In the genomic region with DNA sequence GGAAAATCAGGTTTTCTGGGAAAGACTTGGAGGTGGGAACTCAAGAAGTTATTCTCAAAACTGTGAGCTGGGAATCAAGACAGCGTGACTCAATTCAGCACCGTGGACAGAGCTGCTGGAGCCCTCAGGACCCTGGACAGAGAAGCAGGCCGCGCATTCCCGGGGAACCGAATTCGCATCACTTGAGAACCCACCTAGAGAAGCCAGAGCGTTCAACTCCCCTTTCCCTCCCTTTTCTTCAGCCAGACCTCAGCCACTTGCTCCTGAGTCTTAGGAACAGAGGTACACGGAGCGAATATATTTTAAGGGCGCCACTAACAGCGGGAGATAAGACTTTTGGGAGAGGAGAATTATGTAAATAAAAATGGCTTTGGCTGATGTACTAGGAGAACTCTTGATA, we compare ENCODE assay signal across 9 cellular contexts. TPM values are rescaled to one million over a fixed set of nuclear protein-coding genes. Genes with fewer than 3 reads are reported as not detected.
A peak's percentile ranks its signal among the peaks of the same experiment; 100 is the strongest.
DNase-seq lines count a peak whose midpoint lies in the region; ATAC-seq and TF ChIP-seq lines count a peak whose summit lies in the region.
"Had no signal": no experiment of that assay in that cellular context is flagged by ENCODE, and none has a peak within 500 bp of the region (broad histone marks: within the 10 kb centered on the region; RNA-seq: fewer than 3 reads in every experiment).

No MANE protein-coding gene starts in this region.

- intact Hi-C loops in activated CD4-positive, alpha-beta T cell treated with anti-CD3 and anti-CD28 coated beads, Interleukin-2, amount 10 ng/mL, durations not matched to agents 24 days and 14 days (cut with micrococcal nuclease), result no loop called here

- H3K4me3 Mint-ChIP-seq in IgD-negative memory B cell, result peak overlapping the region in 3 of 4 donors; percentile 37 to 65 (median 64)
- peak overlapping the region; percentile 48 for H3K4me3 Mint-ChIP-seq in activated CD4-positive, alpha-beta T cell treated with anti-CD3 and anti-CD28 coated beads, Interleukin-2, amount 10 ng/mL, durations not matched to agents 24 days and 14 days

- H3K4me3 ChIP-seq in liver (ENCODE audit: low read depth in 1 of 3, low read length in 3 of 3), result no peak overlapping the region

- no peaks in the 10 kb centered on the region for H3K36me3 Mint-ChIP-seq in IgD-negative memory B cell
- peaks cover 1% of the 10 kb centered on the region for H3K36me3 Mint-ChIP-seq in activated CD4-positive, alpha-beta T cell treated with anti-CD3 and anti-CD28 coated beads, Interleukin-2, amount 10 ng/mL, durations not matched to agents 24 days and 14 days (ENCODE audit: low read depth)

- H3K27me3 ChIP-seq in liver (ENCODE audit: control insufficient read depth in 4 of 4, insufficient read depth in 4 of 4, low read length in 3 of 4), result peaks cover 3 to 16% (median 10%) of the 10 kb centered on the region in 4 donors

- WGBS in liver, result 4% methylated on average over 12 of the region's 12 CpGs

- no peak for ATAC-seq in GM21737 (IDR thresholded peaks at IDR 0.05; ENCODE audit: unreplicated experiment)

- no peak for TF ChIP-seq CTCF in liver (IDR thresholded peaks at IDR 0.05; ENCODE audit: low read depth, low read length, missing input control)

- H3K9me3 ChIP-seq in liver (ENCODE audit: control insufficient read depth in 4 of 4, low read length in 3 of 4), result no peaks in the 10 kb centered on the region
- H3K9me3 ChIP-seq: neutrophil had no signal

- peak overlapping the region in 2 of 3 donors; percentile 78 to 81 for H3K27ac Mint-ChIP-seq in IgD-negative memory B cell
- H3K27ac Mint-ChIP-seq in activated CD4-positive, alpha-beta T cell treated with anti-CD3 and anti-CD28 coated beads, Interleukin-2, amount 10 ng/mL, durations not matched to agents 24 days and 14 days, result no peak overlapping the region

- DNase-seq in AG08396 (ENCODE audit: low spot score) (peak; percentile 86), dedifferentiated amniotic fluid mesenchymal stem cell (ENCODE audit: extremely low spot score) (peak; percentile 69), NCI-H1092 treated with DMSO at 0.1 percent for 48 hours (lab: John Stamatoyannopoulos, UW) (no peak)
- peak; percentile 95 for DNase-seq in activated CD4-positive, alpha-beta T cell treated with anti-CD3 and anti-CD28 coated beads, Interleukin-2, amount 10 ng/mL, durations not matched to agents 24 days and 14 days
- peak; percentile 55 to 78 (median 57) for DNase-seq in stimulated activated CD4-positive, alpha-beta T cell treated with anti-CD3 and anti-CD28 coated beads, TNF-alpha, amount 100 ng/mL, for 1 hour (ENCODE audit: low read depth in 3 of 3, low spot score in 1 of 3)

- H3K9ac ChIP-seq in liver (ENCODE audit: low read depth in 1 of 2, low read length in 2 of 2), result no peak overlapping the region

- peaks cover 0 to 5% (median 0%) of the 10 kb centered on the region in 4 donors for H3K4me1 ChIP-seq in liver (ENCODE audit: control insufficient read depth in 4 of 4, insufficient read depth in 4 of 4, low read length in 3 of 4)

- peaks cover 7 to 11% (median 8%) of the 10 kb centered on the region in 3 donors for H3K4me1 Mint-ChIP-seq in IgD-negative memory B cell
- H3K4me1 Mint-ChIP-seq in activated CD4-positive, alpha-beta T cell treated with anti-CD3 and anti-CD28 coated beads, Interleukin-2, amount 10 ng/mL, durations not matched to agents 24 days and 14 days, result peaks cover 20% of the 10 kb centered on the region

- peaks cover 0 to 4% (median 0%) of the 10 kb centered on the region in 3 donors for H3K9me3 Mint-ChIP-seq in IgD-negative memory B cell
- peaks cover 3% of the 10 kb centered on the region for H3K9me3 Mint-ChIP-seq in activated CD4-positive, alpha-beta T cell treated with anti-CD3 and anti-CD28 coated beads, Interleukin-2, amount 10 ng/mL, durations not matched to agents 24 days and 14 days

- peaks cover 44% of the 10 kb centered on the region for H3K27me3 Mint-ChIP-seq in IgD-negative memory B cell
- H3K27me3 Mint-ChIP-seq in activated CD4-positive, alpha-beta T cell treated with anti-CD3 and anti-CD28 coated beads, Interleukin-2, amount 10 ng/mL, durations not matched to agents 24 days and 14 days, result peaks cover 57% of the 10 kb centered on the region

- TF ChIP-seq RAD21 in liver (IDR thresholded peaks at IDR 0.05), result no peak

- no peaks in the 10 kb centered on the region for H3K36me3 ChIP-seq in liver (ENCODE audit: control insufficient read depth in 4 of 4, insufficient read depth in 3 of 4, low read depth in 1 of 4, low read length in 3 of 4)
- H3K36me3 ChIP-seq: neutrophil had no signal

- H3K27ac ChIP-seq in liver (ENCODE audit: low read depth in 1 of 2, low read length in 2 of 2), result no peak overlapping the region
- H3K27ac ChIP-seq: neutrophil had no signal

TF ChIP-seq in liver, 16 proteins besides CTCF, POLR2A, EP300 and RAD21 (continues in another document):
- TF ChIP-seq, protein P1, sequence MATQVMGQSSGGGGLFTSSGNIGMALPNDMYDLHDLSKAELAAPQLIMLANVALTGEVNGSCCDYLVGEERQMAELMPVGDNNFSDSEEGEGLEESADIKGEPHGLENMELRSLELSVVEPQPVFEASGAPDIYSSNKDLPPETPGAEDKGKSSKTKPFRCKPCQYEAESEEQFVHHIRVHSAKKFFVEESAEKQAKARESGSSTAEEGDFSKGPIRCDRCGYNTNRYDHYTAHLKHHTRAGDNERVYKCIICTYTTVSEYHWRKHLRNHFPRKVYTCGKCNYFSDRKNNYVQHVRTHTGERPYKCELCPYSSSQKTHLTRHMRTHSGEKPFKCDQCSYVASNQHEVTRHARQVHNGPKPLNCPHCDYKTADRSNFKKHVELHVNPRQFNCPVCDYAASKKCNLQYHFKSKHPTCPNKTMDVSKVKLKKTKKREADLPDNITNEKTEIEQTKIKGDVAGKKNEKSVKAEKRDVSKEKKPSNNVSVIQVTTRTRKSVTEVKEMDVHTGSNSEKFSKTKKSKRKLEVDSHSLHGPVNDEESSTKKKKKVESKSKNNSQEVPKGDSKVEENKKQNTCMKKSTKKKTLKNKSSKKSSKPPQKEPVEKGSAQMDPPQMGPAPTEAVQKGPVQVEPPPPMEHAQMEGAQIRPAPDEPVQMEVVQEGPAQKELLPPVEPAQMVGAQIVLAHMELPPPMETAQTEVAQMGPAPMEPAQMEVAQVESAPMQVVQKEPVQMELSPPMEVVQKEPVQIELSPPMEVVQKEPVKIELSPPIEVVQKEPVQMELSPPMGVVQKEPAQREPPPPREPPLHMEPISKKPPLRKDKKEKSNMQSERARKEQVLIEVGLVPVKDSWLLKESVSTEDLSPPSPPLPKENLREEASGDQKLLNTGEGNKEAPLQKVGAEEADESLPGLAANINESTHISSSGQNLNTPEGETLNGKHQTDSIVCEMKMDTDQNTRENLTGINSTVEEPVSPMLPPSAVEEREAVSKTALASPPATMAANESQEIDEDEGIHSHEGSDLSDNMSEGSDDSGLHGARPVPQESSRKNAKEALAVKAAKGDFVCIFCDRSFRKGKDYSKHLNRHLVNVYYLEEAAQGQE (IDR thresholded peaks at IDR 0.05), result peak; percentile 100
- TF ChIP-seq, protein P2, sequence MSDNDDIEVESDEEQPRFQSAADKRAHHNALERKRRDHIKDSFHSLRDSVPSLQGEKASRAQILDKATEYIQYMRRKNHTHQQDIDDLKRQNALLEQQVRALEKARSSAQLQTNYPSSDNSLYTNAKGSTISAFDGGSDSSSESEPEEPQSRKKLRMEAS (IDR thresholded peaks at IDR 0.05), result peak; percentile 53
- TF ChIP-seq JUND (IDR thresholded peaks at IDR 0.05) (no peak), SP1 (IDR thresholded peaks at IDR 0.05) (no peak), RXRA (IDR thresholded peaks at IDR 0.05) (no peak), NR2F2 (IDR thresholded peaks at IDR 0.05) (no peak), EGR1 (IDR thresholded peaks at IDR 0.05; ENCODE audit: low read depth in 2 of 2) (no peak), HNF4A (conservative IDR thresholded peaks at IDR 0.05) (no peak), FOXA2 (IDR thresholded peaks at IDR 0.05) (no peak), FOXA1 (IDR thresholded peaks at IDR 0.05) (no peak), YY1 (IDR thresholded peaks at IDR 0.05) (no peak)
- TF ChIP-seq, protein P3, sequence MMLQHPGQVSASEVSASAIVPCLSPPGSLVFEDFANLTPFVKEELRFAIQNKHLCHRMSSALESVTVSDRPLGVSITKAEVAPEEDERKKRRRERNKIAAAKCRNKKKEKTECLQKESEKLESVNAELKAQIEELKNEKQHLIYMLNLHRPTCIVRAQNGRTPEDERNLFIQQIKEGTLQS (IDR thresholded peaks at IDR 0.05), result no peak
- TF ChIP-seq, protein P4, sequence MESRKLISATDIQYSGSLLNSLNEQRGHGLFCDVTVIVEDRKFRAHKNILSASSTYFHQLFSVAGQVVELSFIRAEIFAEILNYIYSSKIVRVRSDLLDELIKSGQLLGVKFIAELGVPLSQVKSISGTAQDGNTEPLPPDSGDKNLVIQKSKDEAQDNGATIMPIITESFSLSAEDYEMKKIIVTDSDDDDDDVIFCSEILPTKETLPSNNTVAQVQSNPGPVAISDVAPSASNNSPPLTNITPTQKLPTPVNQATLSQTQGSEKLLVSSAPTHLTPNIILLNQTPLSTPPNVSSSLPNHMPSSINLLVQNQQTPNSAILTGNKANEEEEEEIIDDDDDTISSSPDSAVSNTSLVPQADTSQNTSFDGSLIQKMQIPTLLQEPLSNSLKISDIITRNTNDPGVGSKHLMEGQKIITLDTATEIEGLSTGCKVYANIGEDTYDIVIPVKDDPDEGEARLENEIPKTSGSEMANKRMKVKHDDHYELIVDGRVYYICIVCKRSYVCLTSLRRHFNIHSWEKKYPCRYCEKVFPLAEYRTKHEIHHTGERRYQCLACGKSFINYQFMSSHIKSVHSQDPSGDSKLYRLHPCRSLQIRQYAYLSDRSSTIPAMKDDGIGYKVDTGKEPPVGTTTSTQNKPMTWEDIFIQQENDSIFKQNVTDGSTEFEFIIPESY (IDR thresholded peaks at IDR 0.05), result no peak

RNA-seq across cellular contexts. Expression of a gene that starts 2.0 kb away (rescaled TPM):
- polyA plus RNA-seq in IgD-negative memory B cell (not detected), liver (not detected)
- total RNA-seq in activated CD4-positive, alpha-beta T cell treated with anti-CD3 and anti-CD28 coated beads, Interleukin-2, amount 10 ng/mL, durations not matched to agents 24 days and 14 days, result not detected in 2 replicates
- not detected for total RNA-seq in liver

RNA-seq across cellular contexts. Expression of a gene that starts 23.5 kb away (rescaled TPM):
- polyA plus RNA-seq in IgD-negative memory B cell (23.7 TPM), liver (10 to 100 TPM; 13.5 to 21.7 TPM)
- 57.0 and 60.2 TPM in 2 replicates for total RNA-seq in activated CD4-positive, alpha-beta T cell treated with anti-CD3 and anti-CD28 coated beads, Interleukin-2, amount 10 ng/mL, durations not matched to agents 24 days and 14 days
- 10 to 100 TPM; 10.6 to 19.7 TPM for total RNA-seq in liver

RNA-seq across cellular contexts. Expression of a gene that starts 36.1 kb away (rescaled TPM):
- polyA plus RNA-seq in IgD-negative memory B cell, result 8.8 TPM
- total RNA-seq in activated CD4-positive, alpha-beta T cell treated with anti-CD3 and anti-CD28 coated beads, Interleukin-2, amount 10 ng/mL, durations not matched to agents 24 days and 14 days, result not detected in 2 replicates
- under 1 TPM in 1 of 2 donors, not detected in 1; 0.17 TPM for total RNA-seq in liver
- under 1 TPM in 1 of 2 donors, not detected in 1; 0.09 TPM for polyA plus RNA-seq in liver

RNA-seq across cellular contexts. Expression of a gene that starts 54.7 kb away (rescaled TPM):
- polyA plus RNA-seq in IgD-negative memory B cell, result 3.1 TPM
- 1.1 and 1.4 TPM in 2 replicates for total RNA-seq in activated CD4-positive, alpha-beta T cell treated with anti-CD3 and anti-CD28 coated beads, Interleukin-2, amount 10 ng/mL, durations not matched to agents 24 days and 14 days
- under 1 TPM; under 0.01 TPM for total RNA-seq in liver
- under 1 TPM in 1 of 2 donors, not detected in 1; 0.12 TPM for polyA plus RNA-seq in liver
